In genomic region chr13:56903710-56904109, GRCh38 we compare ENCODE assay signal across 36 cellular contexts.
"Had no signal": no experiment of that assay in that cellular context is flagged by ENCODE, and none has a peak within 500 bp of the region (broad histone marks: within the 10 kb centered on the region; RNA-seq: fewer than 3 reads in every experiment).

No MANE protein-coding gene starts in this region.

- H3K4me3 Mint-ChIP-seq: activated naive CD4-positive, alpha-beta T cell treated with anti-CD3 and anti-CD28 coated beads for 36 hours; activated naive CD4-positive, alpha-beta T cell treated with anti-CD3 and anti-CD28 coated beads, Interleukin-2, amount 10 ng/mL, durations not matched to agents 7 days and 5 days; activated naive CD4-positive, alpha-beta T cell treated with anti-CD3 and anti-CD28 coated beads, Interleukin-2, amount 50 U/mL, for 24 hours; activated naive CD8-positive, alpha-beta T cell; activated naive CD8-positive, alpha-beta T cell treated with anti-CD3 and anti-CD28 coated beads for 36 hours; activated naive CD8-positive, alpha-beta T cell treated with anti-CD3 and anti-CD28 coated beads, Interleukin-2, amount 10 ng/mL, durations not matched to agents 7 days and 5 days; activated naive CD8-positive, alpha-beta T cell treated with anti-CD3 and anti-CD28 coated beads, Interleukin-2, amount 50 U/mL, for 24 hours; activated T-cell treated with anti-CD3 and anti-CD28 coated beads, Interleukin-2, amount 50 U/mL, for 24 hours; activated T-cell treated with anti-CD3 and anti-CD28 coated beads, Interleukin-2, amount 50 U/mL, for 4 hours; activated T-cell treated with anti-CD3 and anti-CD28 coated beads, Interleukin-2, amount 50 U/mL, for 72 hours; activated T-helper 1 cell treated with anti-CD3 and anti-CD28 coated beads, Interleukin-12 subunit alpha, Interleukin-12 subunit beta, Interleukin-2, Interleukin-4 antibody, amounts not matched to agents 30 ng/mL and 10 ng/mL and 1 ng/mL, durations not matched to agents 14 hours and 24 hours and 36 hours; activated T-helper 17 cell treated with anti-CD3 and anti-CD28 coated beads, Interleukin-2, amount 50 U/mL, for 72 hours; brain; central memory CD8-positive, alpha-beta T cell had no signal

- H3K9me3 Mint-ChIP-seq: activated T-helper 1 cell treated with anti-CD3 and anti-CD28 coated beads, Interleukin-12 subunit alpha, Interleukin-12 subunit beta, Interleukin-2, Interleukin-4 antibody, amounts not matched to agents 30 ng/mL and 10 ng/mL and 1 ng/mL, durations not matched to agents 14 hours and 24 hours and 36 hours; activated T-helper 17 cell treated with anti-CD3 and anti-CD28 coated beads, Interleukin-2, amount 50 U/mL, for 72 hours had no signal

- H3K27me3 Mint-ChIP-seq: activated naive CD4-positive, alpha-beta T cell treated with anti-CD3 and anti-CD28 coated beads, Interleukin-2, amount 10 ng/mL, durations not matched to agents 7 days and 5 days; activated naive CD4-positive, alpha-beta T cell treated with anti-CD3 and anti-CD28 coated beads, Interleukin-2, amount 50 U/mL, for 24 hours; activated naive CD8-positive, alpha-beta T cell; activated naive CD8-positive, alpha-beta T cell treated with anti-CD3 and anti-CD28 coated beads for 36 hours; activated naive CD8-positive, alpha-beta T cell treated with anti-CD3 and anti-CD28 coated beads, Interleukin-2, amount 10 ng/mL, durations not matched to agents 7 days and 5 days; activated naive CD8-positive, alpha-beta T cell treated with anti-CD3 and anti-CD28 coated beads, Interleukin-2, amount 50 U/mL, for 24 hours; activated T-cell treated with anti-CD3 and anti-CD28 coated beads, Interleukin-2, amount 50 U/mL, for 24 hours; activated T-helper 17 cell treated with anti-CD3 and anti-CD28 coated beads, Interleukin-2, amount 50 U/mL, for 72 hours; central memory CD8-positive, alpha-beta T cell had no signal

- H3K4me3 ChIP-seq: adrenal gland, ascending aorta, body of pancreas, breast epithelium, cardiac muscle cell had no signal

- H3K36me3 Mint-ChIP-seq: activated naive CD4-positive, alpha-beta T cell treated with anti-CD3 and anti-CD28 coated beads, Interleukin-2, amount 10 ng/mL, durations not matched to agents 7 days and 5 days; activated naive CD4-positive, alpha-beta T cell treated with anti-CD3 and anti-CD28 coated beads, Interleukin-2, amount 50 U/mL, for 24 hours; activated naive CD4-positive, alpha-beta T cell treated with anti-CD3 and anti-CD28 coated beads, Interleukin-2, amount 50 U/mL, for 72 hours; activated naive CD8-positive, alpha-beta T cell; activated naive CD8-positive, alpha-beta T cell treated with anti-CD3 and anti-CD28 coated beads for 36 hours; activated naive CD8-positive, alpha-beta T cell treated with anti-CD3 and anti-CD28 coated beads, Interleukin-2, amount 10 ng/mL, durations not matched to agents 7 days and 5 days; brain had no signal

- H3K36me3 ChIP-seq: adrenal gland, ascending aorta, brain microvascular endothelial cell, breast epithelium, cardiac muscle cell had no signal

- H3K27me3 ChIP-seq: adrenal gland, ascending aorta, body of pancreas, brain microvascular endothelial cell, breast epithelium, cardiac muscle cell had no signal

- H3K27ac Mint-ChIP-seq: activated naive CD4-positive, alpha-beta T cell treated with anti-CD3 and anti-CD28 coated beads for 36 hours; activated naive CD4-positive, alpha-beta T cell treated with anti-CD3 and anti-CD28 coated beads, Interleukin-2, amount 10 ng/mL, durations not matched to agents 7 days and 5 days; activated naive CD4-positive, alpha-beta T cell treated with anti-CD3 and anti-CD28 coated beads, Interleukin-2, amount 50 U/mL, for 24 hours; activated naive CD4-positive, alpha-beta T cell treated with anti-CD3 and anti-CD28 coated beads, Interleukin-2, amount 50 U/mL, for 72 hours; activated naive CD8-positive, alpha-beta T cell; activated naive CD8-positive, alpha-beta T cell treated with anti-CD3 and anti-CD28 coated beads for 36 hours; activated naive CD8-positive, alpha-beta T cell treated with anti-CD3 and anti-CD28 coated beads, Interleukin-2, amount 10 ng/mL, durations not matched to agents 7 days and 5 days; activated naive CD8-positive, alpha-beta T cell treated with anti-CD3 and anti-CD28 coated beads, Interleukin-2, amount 50 U/mL, for 24 hours; activated T-cell treated with anti-CD3 and anti-CD28 coated beads, Interleukin-2, amount 50 U/mL, for 24 hours; activated T-cell treated with anti-CD3 and anti-CD28 coated beads, Interleukin-2, amount 50 U/mL, for 72 hours; activated T-helper 1 cell treated with anti-CD3 and anti-CD28 coated beads, Interleukin-12 subunit alpha, Interleukin-12 subunit beta, Interleukin-2, Interleukin-4 antibody, amounts not matched to agents 30 ng/mL and 10 ng/mL and 1 ng/mL, durations not matched to agents 14 hours and 24 hours and 36 hours; activated T-helper 17 cell treated with anti-CD3 and anti-CD28 coated beads, Interleukin-2, amount 50 U/mL, for 72 hours; activated T-helper 2 cell treated with anti-CD3 and anti-CD28 coated beads, Interferon-gamma antibody, Interleukin-2, Interleukin-4, amounts not matched to agents 10 μg/mL and 5 μg/mL and 100 μg/mL, durations not matched to agents 14 hours and 24 hours and 36 hours; brain had no signal

- DNase-seq: activated effector memory CD4-positive, alpha-beta T cell treated with anti-CD3 and anti-CD28 coated beads, Interleukin-2, amount 50 U/mL, for 16 hours; activated effector memory CD4-positive, alpha-beta T cell treated with Interleukin-2 at 50 U/mL for 16 hours; activated gamma-delta T cell; activated gamma-delta T cell treated with Interleukin-2 at 50 U/mL for 16 hours; activated naive CD4-positive, alpha-beta T cell; activated naive CD4-positive, alpha-beta T cell treated with anti-CD3 and anti-CD28 coated beads for 36 hours; activated naive CD4-positive, alpha-beta T cell treated with anti-CD3 and anti-CD28 coated beads, Interleukin-2, amount 10 ng/mL, durations not matched to agents 7 days and 5 days; activated naive CD4-positive, alpha-beta T cell treated with anti-CD3 and anti-CD28 coated beads, Interleukin-2, amount 50 U/mL, for 16 hours; activated naive CD4-positive, alpha-beta T cell treated with Interleukin-2 at 50 U/mL for 16 hours; activated naive CD8-positive, alpha-beta T cell treated with anti-CD3 and anti-CD28 coated beads for 36 hours; activated naive CD8-positive, alpha-beta T cell treated with anti-CD3 and anti-CD28 coated beads, Interleukin-2, amount 10 ng/mL, durations not matched to agents 7 days and 5 days; activated naive CD8-positive, alpha-beta T cell treated with anti-CD3 and anti-CD28 coated beads, Interleukin-2, amount 50 U/mL, for 24 hours; activated T-cell treated with anti-CD3 and anti-CD28 coated beads, Interleukin-2, amount 50 U/mL, for 24 hours; activated T-cell treated with anti-CD3 and anti-CD28 coated beads, Interleukin-2, amount 50 U/mL, for 4 hours; activated T-cell treated with anti-CD3 and anti-CD28 coated beads, Interleukin-2, amount 50 U/mL, for 48 hours; activated T-cell treated with anti-CD3 and anti-CD28 coated beads, Interleukin-2, amount 50 U/mL, for 72 hours; adrenal gland; amygdala; anterior cingulate cortex; aorta; body of pancreas; brain microvascular endothelial cell; caudate nucleus; central memory CD4-positive, alpha-beta T cell; cerebellar nuclear complex had no signal

- H3K4me1 ChIP-seq: adrenal gland, ascending aorta, body of pancreas, breast epithelium had no signal

- ATAC-seq: activated naive CD4-positive, alpha-beta T cell treated with anti-CD3 and anti-CD28 coated beads, Interleukin-2, amount 50 U/mL, for 72 hours; activated naive CD8-positive, alpha-beta T cell treated with anti-CD3 and anti-CD28 coated beads, Interleukin-2, amount 50 U/mL, for 24 hours; activated T-cell treated with anti-CD3 and anti-CD28 coated beads, Interleukin-2, amount 50 U/mL, for 4 hours; activated T-cell treated with anti-CD3 and anti-CD28 coated beads, Interleukin-2, amount 50 U/mL, for 72 hours; activated T-helper 17 cell treated with anti-CD3 and anti-CD28 coated beads, Interleukin-2, amount 50 U/mL, for 72 hours; body of pancreas had no signal

- H3K9me3 ChIP-seq: ascending aorta, body of pancreas had no signal

- H3K4me1 Mint-ChIP-seq: activated naive CD4-positive, alpha-beta T cell treated with anti-CD3 and anti-CD28 coated beads, Interleukin-2, amount 10 ng/mL, durations not matched to agents 7 days and 5 days; activated naive CD4-positive, alpha-beta T cell treated with anti-CD3 and anti-CD28 coated beads, Interleukin-2, amount 50 U/mL, for 24 hours; activated naive CD8-positive, alpha-beta T cell treated with anti-CD3 and anti-CD28 coated beads for 36 hours; activated naive CD8-positive, alpha-beta T cell treated with anti-CD3 and anti-CD28 coated beads, Interleukin-2, amount 10 ng/mL, durations not matched to agents 7 days and 5 days; activated naive CD8-positive, alpha-beta T cell treated with anti-CD3 and anti-CD28 coated beads, Interleukin-2, amount 50 U/mL, for 24 hours; activated T-helper 17 cell treated with anti-CD3 and anti-CD28 coated beads, Interleukin-2, amount 50 U/mL, for 72 hours; central memory CD8-positive, alpha-beta T cell had no signal

- H3K27ac ChIP-seq: adrenal gland, ascending aorta, body of pancreas, brain microvascular endothelial cell, breast epithelium, cardiac muscle cell had no signal
